Comparison of ENCODE assay signal across 1 cellular context in genomic region chr18:70329076-70329475, GRCh38.
TF ChIP-seq lines count a peak whose summit lies in the region.

No MANE protein-coding gene starts in this region.

TF ChIP-seq in IMR-90, 13 proteins besides CTCF, POLR2A, EP300 and RAD21:
- TF ChIP-seq USF2 (IDR thresholded peaks at IDR 0.05; ENCODE audit: low read depth, low read length) (no peak), RCOR1 (IDR thresholded peaks at IDR 0.05; ENCODE audit: insufficient replicate concordance, low read length) (no peak), BHLHE40 (IDR thresholded peaks at IDR 0.05; ENCODE audit: low read depth, low read length) (no peak), MXI1 (IDR thresholded peaks at IDR 0.05; ENCODE audit: borderline replicate concordance, low read depth, low read length) (no peak), RFX5 (IDR thresholded peaks at IDR 0.05; ENCODE audit: low read depth, low read length) (no peak), MAFK (IDR thresholded peaks at IDR 0.05; ENCODE audit: low read depth, low read length) (no peak), CHD1 (IDR thresholded peaks at IDR 0.05; ENCODE audit: low read depth, low read length) (no peak), MAZ (IDR thresholded peaks at IDR 0.05; ENCODE audit: borderline replicate concordance, low read depth, low read length) (no peak)
